In the genomic region with DNA sequence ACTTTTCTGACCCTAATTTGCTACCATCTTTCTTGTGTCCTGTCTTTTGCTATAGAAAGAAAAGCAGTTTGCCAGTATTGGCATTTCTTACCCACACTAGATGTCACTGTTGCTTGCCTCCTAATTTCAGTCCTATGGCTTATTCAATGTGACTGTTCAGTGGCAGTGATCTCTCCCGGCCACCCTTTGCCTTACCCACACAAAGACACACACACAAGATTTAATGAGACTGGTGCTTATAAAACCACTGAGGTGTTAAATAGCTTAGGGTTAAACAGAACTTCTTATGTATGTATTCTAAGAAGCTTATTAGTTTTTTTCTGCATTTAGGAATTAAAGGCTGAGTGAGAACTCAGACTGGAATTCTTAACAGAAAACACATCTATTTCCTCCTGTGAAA, we compare ENCODE assay signal across 8 cellular contexts.
DNase-seq lines count a peak whose midpoint lies in the region; ATAC-seq lines count a peak whose summit lies in the region.

No MANE protein-coding gene starts in this region.

- no peak for ATAC-seq in GM21515 (IDR thresholded peaks at IDR 0.05; ENCODE audit: unreplicated experiment)

- DNase-seq in DMS 273 (lab: John Stamatoyannopoulos, UW; ENCODE audit: unreplicated experiment): peak; percentile 74
- DNase-seq in HCEC 1CT: peak; percentile 69
- DNase-seq in NCI-H146 treated with DMSO at 0.1 percent for 48 hours (lab: John Stamatoyannopoulos, UW; ENCODE audit: unreplicated experiment): peak; percentile 29
- peak; percentile 44 for DNase-seq in SW480 (ENCODE audit: low spot score)
- DNase-seq in hepatic stellate cell (ENCODE audit: low spot score): peak; percentile 11
- DNase-seq in activated CD4-positive, alpha-beta T cell treated with anti-CD3 and anti-CD28 coated beads, Interleukin-2, amount 50 U/mL, for 1 hour: no peak
- no peak for DNase-seq in NK-92 (lab: John Stamatoyannopoulos, UW; ENCODE audit: unreplicated experiment)

Comparison
In these comparisons a context has a peak if more than half of its experiments do, and no peak if none do; other contexts are left out.
1. DNase-seq: peak in DMS 273 (single experiment), HCEC 1CT (single experiment), NCI-H146 treated with DMSO at 0.1 percent for 48 hours (single experiment), SW480 (single experiment) and hepatic stellate cell (single experiment); none in activated CD4-positive, alpha-beta T cell treated with anti-CD3 and anti-CD28 coated beads, Interleukin-2, amount 50 U/mL, for 1 hour (single experiment) and NK-92 (single experiment).